ENCODE assay signal across 10 cellular contexts in the genomic region with DNA sequence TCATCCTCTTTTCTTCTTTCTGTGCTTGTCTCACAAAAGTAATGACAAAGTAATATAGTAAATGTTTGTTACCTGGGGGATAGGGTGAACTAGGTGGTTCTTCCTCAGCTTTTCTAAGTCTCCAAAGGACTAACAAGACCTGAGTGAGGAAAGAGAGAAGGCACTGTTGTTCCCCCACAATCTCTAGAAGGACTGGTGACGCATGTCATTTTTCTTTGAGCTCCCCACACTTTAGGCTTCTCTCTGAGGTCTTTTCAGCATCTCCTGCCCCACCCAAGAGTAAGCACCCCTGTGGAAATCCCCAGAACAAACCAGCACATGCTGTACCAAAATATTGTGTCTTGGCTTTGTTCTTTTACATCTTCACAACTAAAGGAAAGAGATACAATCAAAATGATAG. TPM values are rescaled to one million over a fixed set of nuclear protein-coding genes. Genes with fewer than 3 reads are reported as not detected.
DNase-seq lines count a peak whose midpoint lies in the region; ATAC-seq and TF ChIP-seq lines count a peak whose summit lies in the region.
"Had no signal": no experiment of that assay in that cellular context is flagged by ENCODE, and none has a peak within 500 bp of the region (broad histone marks: within the 10 kb centered on the region; RNA-seq: fewer than 3 reads in every experiment).

No MANE protein-coding gene starts in this region.

- H3K9me3 Mint-ChIP-seq in activated CD8-positive, alpha-beta T cell treated with anti-CD3 and anti-CD28 coated beads for 36 hours, result no peaks in the 10 kb centered on the region
- no peaks in the 10 kb centered on the region for H3K9me3 Mint-ChIP-seq in effector memory CD8-positive, alpha-beta T cell

- peaks cover 38% of the 10 kb centered on the region for H3K79me2 ChIP-seq in OCI-LY7 (ENCODE audit: insufficient read depth, low read depth, low read length)

- H3K27ac ChIP-seq in OCI-LY7 (ENCODE audit: low read depth, low read length, poor library complexity, severe bottlenecking), result peak overlapping the region; percentile 72
- H3K27ac ChIP-seq: esophagus muscularis mucosa had no signal

- H3K4me1 ChIP-seq in OCI-LY7 (ENCODE audit: insufficient read depth, low read length, poor library complexity, severe bottlenecking), result peaks cover 62% of the 10 kb centered on the region

- H3K27ac Mint-ChIP-seq in activated CD8-positive, alpha-beta T cell treated with anti-CD3 and anti-CD28 coated beads for 36 hours, result peak overlapping the region; percentile 99
- peak overlapping the region; percentile 98 to 100 for H3K27ac Mint-ChIP-seq in effector memory CD8-positive, alpha-beta T cell

- H3K36me3 ChIP-seq in OCI-LY7 (ENCODE audit: insufficient read depth, low read length), result peaks cover 5% of the 10 kb centered on the region; the same call in 1 of the 2 replicates
- H3K36me3 ChIP-seq: esophagus muscularis mucosa had no signal

- BruUV-seq in OCI-LY7 (replicated peaks; lab: Mats Ljungman, UMichigan), result no TSS peak

- H3K27me3 Mint-ChIP-seq in activated CD8-positive, alpha-beta T cell treated with anti-CD3 and anti-CD28 coated beads for 36 hours, result no peaks in the 10 kb centered on the region
- H3K27me3 Mint-ChIP-seq in effector memory CD8-positive, alpha-beta T cell, result no peaks in the 10 kb centered on the region

- H3K9me3 ChIP-seq in OCI-LY7 (ENCODE audit: low read length), result no peaks in the 10 kb centered on the region
- H3K9me3 ChIP-seq: esophagus muscularis mucosa had no signal

- H2AFZ ChIP-seq in OCI-LY7 (ENCODE audit: low read length), result peak overlapping the region; percentile 95

- no peaks in the 10 kb centered on the region for H4K20me1 ChIP-seq in OCI-LY7 (ENCODE audit: insufficient read depth, low read length)

- H3K36me3 Mint-ChIP-seq in activated CD8-positive, alpha-beta T cell treated with anti-CD3 and anti-CD28 coated beads for 36 hours (ENCODE audit: low read depth), result peaks cover 86% of the 10 kb centered on the region
- H3K36me3 Mint-ChIP-seq in effector memory CD8-positive, alpha-beta T cell (ENCODE audit: insufficient read depth), result peaks cover 68% of the 10 kb centered on the region

- peak overlapping the region; percentile 13 for H3K4me3 ChIP-seq in OCI-LY7 (ENCODE audit: low read depth, low read length, poor library complexity, severe bottlenecking)
- H3K4me3 ChIP-seq: esophagus muscularis mucosa had no signal

- intact Hi-C loops in OCI-LY7 (cut with micrococcal nuclease; ENCODE audit: unreplicated experiment), result no loop called here
- intact Hi-C loops in activated CD8-positive, alpha-beta T cell treated with anti-CD3 and anti-CD28 coated beads for 36 hours (cut with micrococcal nuclease), result no loop called here

- CTCF ChIA-PET in OCI-LY7 (lab: Charles Lee; ENCODE audit: unreplicated experiment), result interaction anchor here (0.7 to 0.9 kb wide), 2 partner anchors 29 to 52 kb away, joined by 3 to 4 read pairs; no protein-coding TSS in a partner anchor
- CTCF ChIA-PET in activated CD8-positive, alpha-beta T cell treated with anti-CD3 and anti-CD28 coated beads for 36 hours (lab: Charles Lee), result interaction anchor here (0.9 to 11.9 kb wide), 10 partner anchors 9 to 203 kb away, joined by 3 to 101 read pairs (median 8); no protein-coding TSS in a partner anchor

- H3K4me3 Mint-ChIP-seq in activated CD8-positive, alpha-beta T cell treated with anti-CD3 and anti-CD28 coated beads for 36 hours, result peak overlapping the region; percentile 95
- peak overlapping the region; percentile 74 to 76 for H3K4me3 Mint-ChIP-seq in effector memory CD8-positive, alpha-beta T cell

- peak overlapping the region; percentile 91 for H3K4me2 ChIP-seq in OCI-LY7 (ENCODE audit: low read length)

- no peak for DNase-seq in OCI-LY7 (ENCODE audit: low spot score)
- DNase-seq in activated CD8-positive, alpha-beta T cell treated with anti-CD3 and anti-CD28 coated beads for 36 hours, result peak; percentile 76
- DNase-seq in effector memory CD8-positive, alpha-beta T cell, result peak; percentile 72 to 75 (median 74)
- DNase-seq in stimulated activated CD8-positive, alpha-beta memory T cell treated with anti-CD3 and anti-CD28 coated beads, Interleukin-4, amount 100 ng/mL, for 4 hours (ENCODE audit: low read depth in 2 of 2, low spot score in 1 of 2), result peak; percentile 40 to 46
- DNase-seq in dermis blood vessel endothelial cell, result no peak
- DNase-seq in AML-193 (lab: John Stamatoyannopoulos, UW), result no peak
- DNase-seq in SK-N-DZ (ENCODE audit: low spot score), result no peak
- DNase-seq: mesendoderm had no signal

- TF ChIP-seq CTCF in OCI-LY7 (conservative IDR thresholded peaks at IDR 0.05; ENCODE audit: low read length), result no peak
- TF ChIP-seq CTCF in activated CD8-positive, alpha-beta T cell treated with anti-CD3 and anti-CD28 coated beads for 36 hours (IDR thresholded peaks at IDR 0.05), result no peak

- POLR2A ChIA-PET in OCI-LY7 (lab: Charles Lee), result interaction anchor here (0.7 to 8.2 kb wide), 4 partner anchors 27 to 177 kb away, joined by 3 to 52 read pairs (median 4); no protein-coding TSS in a partner anchor
- POLR2A ChIA-PET in activated CD8-positive, alpha-beta T cell treated with anti-CD3 and anti-CD28 coated beads for 36 hours (lab: Charles Lee), result interaction anchor here (0.8 to 15.5 kb wide), 28 partner anchors 9 to 203 kb away, joined by 3 to 253 read pairs (median 9); no protein-coding TSS in a partner anchor

- H3K9me2 ChIP-seq in OCI-LY7 (ENCODE audit: insufficient read depth, low read length), result no peaks in the 10 kb centered on the region

- peaks cover 67% of the 10 kb centered on the region for H3K4me1 Mint-ChIP-seq in activated CD8-positive, alpha-beta T cell treated with anti-CD3 and anti-CD28 coated beads for 36 hours (ENCODE audit: low read depth)
- peaks cover 42 to 43% of the 10 kb centered on the region in 2 donors for H3K4me1 Mint-ChIP-seq in effector memory CD8-positive, alpha-beta T cell (ENCODE audit: low read depth in 2 of 2)

- ATAC-seq in activated CD8-positive, alpha-beta T cell treated with anti-CD3 and anti-CD28 coated beads for 36 hours, result peak; percentile 43
- peak; percentile 74 for ATAC-seq in effector memory CD8-positive, alpha-beta T cell (replicated peaks)
- no peak for ATAC-seq in HG02885 (IDR thresholded peaks at IDR 0.05; ENCODE audit: poor library complexity, unreplicated experiment)

RNA-seq across cellular contexts. Expression of a gene that starts 2.4 kb away (rescaled TPM):
- 59.9 and 62.2 TPM in 2 replicates for total RNA-seq in OCI-LY7 (2014; rRNA removed; shearing (Covaris generic))
- total RNA-seq in OCI-LY7 (2022), result 4.6 and 4.7 TPM in 2 replicates
- total RNA-seq in activated CD8-positive, alpha-beta T cell treated with anti-CD3 and anti-CD28 coated beads for 36 hours, result 100 to 1,000 TPM; 136 to 142 TPM
- 0.51 and 2.2 TPM in 2 replicates for total RNA-seq in dermis blood vessel endothelial cell
- polyA plus RNA-seq in SK-N-DZ (2014; cell fraction: cytosol; rRNA removed), result not detected in 2 replicates
- polyA plus RNA-seq in SK-N-DZ (2014; cell fraction: nucleus; rRNA removed), result not detected in 2 replicates

Comparison
In these comparisons a context has a peak if more than half of its experiments do, and no peak if none do; other contexts are left out.
1. DNase-seq: peak in activated CD8-positive, alpha-beta T cell treated with anti-CD3 and anti-CD28 coated beads for 36 hours (single experiment), effector memory CD8-positive, alpha-beta T cell (3 of 3) and stimulated activated CD8-positive, alpha-beta memory T cell treated with anti-CD3 and anti-CD28 coated beads, Interleukin-4, amount 100 ng/mL, for 4 hours (2 of 2); none in OCI-LY7 (single experiment), dermis blood vessel endothelial cell (single experiment), AML-193 (0 of 2) and SK-N-DZ (single experiment).